In the genomic region with DNA sequence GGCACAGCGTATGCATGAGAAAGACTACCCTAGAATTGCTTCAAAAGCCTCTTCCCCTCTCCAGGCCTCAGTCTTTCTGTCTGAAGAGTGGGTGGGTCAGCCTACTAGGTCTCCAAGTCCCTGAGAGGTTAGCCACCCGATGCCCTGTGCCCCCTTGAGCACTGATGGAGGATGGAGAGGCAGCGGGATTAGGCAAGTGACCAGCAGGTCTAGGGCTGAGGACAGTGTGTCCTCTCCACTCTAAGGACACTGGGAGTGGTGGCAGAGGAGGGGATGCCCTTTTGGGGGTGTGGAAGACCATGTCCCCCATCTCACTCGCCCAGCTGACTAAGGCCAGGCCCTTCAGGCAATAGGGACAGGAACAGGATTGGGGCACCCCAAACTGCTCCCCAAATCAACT, we compare ENCODE assay signal across 24 cellular contexts.
DNase-seq lines count a peak whose midpoint lies in the region; FAIRE-seq and TF ChIP-seq lines count a peak whose summit lies in the region.
"Had no signal": no experiment of that assay in that cellular context is flagged by ENCODE, and none has a peak within 500 bp of the region (broad histone marks: within the 10 kb centered on the region; RNA-seq: fewer than 3 reads in every experiment).

No MANE protein-coding gene starts in this region.

- peaks cover 76% of the 10 kb centered on the region for H3K4me1 ChIP-seq in BLaER1
- peaks cover 5 to 22% (median 8%) of the 10 kb centered on the region in 4 experiments for H3K4me1 ChIP-seq in H1 (replicated peaks in 1 of 4; ENCODE audit: control insufficient read depth in 3 of 4, insufficient read depth in 4 of 4, low read length in 3 of 4)
- peaks cover 3 to 12% of the 10 kb centered on the region in 2 donors for H3K4me1 ChIP-seq in neuronal stem cell (ENCODE audit: control insufficient read depth in 2 of 2, insufficient read depth in 1 of 2, low read depth in 1 of 2, low read length in 2 of 2)
- H3K4me1 ChIP-seq: A549 had no signal

- DNase-seq in H1 (ENCODE audit: low read depth in 1 of 2, low spot score in 2 of 2) (no peak), neuronal stem cell (ENCODE audit: low spot score) (no peak), progenitor cell of endocrine pancreas (ENCODE audit: low spot score, unreplicated experiment) (no peak), NCI-H446 (lab: John Stamatoyannopoulos, UW) (no peak)
- no peak for DNase-seq in activated CD4-positive, alpha-beta T cell treated with anti-CD3 and anti-CD28 coated beads, Interleukin-2, amount 50 U/mL, for 4 hours
- DNase-seq: AML-193; C1 segment of cervical spinal cord; CD4-positive, alpha-beta memory T cell; CD4-positive, CD25-positive, alpha-beta regulatory T cell; COR-L47; DMS 273 treated with DMSO at 0.1 percent for 48 hours; DMS153; DND-41; EL; GDM1 had no signal

- no peak overlapping the region for H3K56ac ChIP-seq in H1 (replicated peaks; ENCODE audit: insufficient read length, low read depth, low read length)

- CTCF ChIA-PET in H1 (lab: Charles Lee; ENCODE audit: partially characterized antibody): interaction anchor here (1.3 kb wide), 1 partner anchor 31 kb away, joined by 8 read pairs; no protein-coding TSS in a partner anchor

- H3K79me1 ChIP-seq in H1 (ENCODE audit: low read depth, low read length): no peaks in the 10 kb centered on the region
- H3K79me1 ChIP-seq in neuronal stem cell (ENCODE audit: low read depth, low read length): no peaks in the 10 kb centered on the region

- no peak overlapping the region for H3K9ac ChIP-seq in BLaER1
- H3K9ac ChIP-seq in H1 (replicated peaks in 1 of 4; ENCODE audit: extremely low read depth in 1 of 4, low read depth in 3 of 4, low read length in 3 of 4): no peak overlapping the region
- H3K9ac ChIP-seq in neuronal stem cell (ENCODE audit: low read depth, low read length, poor library complexity): no peak overlapping the region

- H4K91ac ChIP-seq in H1 (replicated peaks; ENCODE audit: insufficient read length, low read length): no peak overlapping the region
- no peak overlapping the region for H4K91ac ChIP-seq in neuronal stem cell (ENCODE audit: low read depth, low read length, poor library complexity)

- peaks cover 17% of the 10 kb centered on the region for H3K9me3 ChIP-seq in BLaER1
- H3K9me3 ChIP-seq in H1 (ENCODE audit: insufficient read depth in 2 of 2, low read depth in 1 of 2, low read length in 1 of 2): peaks cover 0 to 6% of the 10 kb centered on the region in 2 experiments; a peak in 1 of 4 replicates
- H3K9me3 ChIP-seq in neuronal stem cell (replicated peaks in 1 of 2; ENCODE audit: control insufficient read depth in 2 of 2, insufficient read depth in 1 of 2, low read depth in 1 of 2, low read length in 2 of 2): peaks cover 0 to 8% of the 10 kb centered on the region in 2 donors

- FAIRE-seq in H1 (lab: Jason Lieb, UNC): no peak
- FAIRE-seq: A549, GM12878, GM12892, GM18507 had no signal

- H3K27ac ChIP-seq in BLaER1 (no peak overlapping the region), H1 (ENCODE audit: low read depth, low read length) (no peak overlapping the region), neuronal stem cell (replicated peaks; ENCODE audit: low read length) (no peak overlapping the region)
- H3K27ac ChIP-seq: 22Rv1, A549 had no signal

- H3K23me2 ChIP-seq in H1 (ENCODE audit: low read depth, low read length): no peaks in the 10 kb centered on the region

- H2BK15ac ChIP-seq in H1 (ENCODE audit: low read length): no peak overlapping the region
- H2BK15ac ChIP-seq in neuronal stem cell (ENCODE audit: low read length): no peak overlapping the region

- H2BK120ac ChIP-seq in H1 (replicated peaks; ENCODE audit: low read depth, low read length): no peak overlapping the region
- H2BK120ac ChIP-seq in neuronal stem cell (ENCODE audit: low read depth, low read length): peak overlapping the region; percentile 2

- no peak for TF ChIP-seq RAD21 in H1 (IDR thresholded peaks at IDR 0.05 in 1 of 2, conservative IDR thresholded peaks at IDR 0.05 in 1 of 2; ENCODE audit: low read depth in 2 of 2, low read length in 2 of 2)

- H2AFZ ChIP-seq in H1 (ENCODE audit: low read length) (no peak overlapping the region), neuronal stem cell (ENCODE audit: low read length) (no peak overlapping the region)

- peaks cover 32% of the 10 kb centered on the region for H3K27me3 Mint-ChIP-seq in progenitor cell of endocrine pancreas
- H3K27me3 Mint-ChIP-seq: B cell; CD4-positive, alpha-beta memory T cell; CD4-positive, CD25-positive, alpha-beta regulatory T cell had no signal

- no peak overlapping the region for H3K23ac ChIP-seq in H1 (ENCODE audit: insufficient read length)
- H3K23ac ChIP-seq in neuronal stem cell (ENCODE audit: low read depth, low read length, poor library complexity): no peak overlapping the region

- peaks cover 5% of the 10 kb centered on the region for H3K4me1 Mint-ChIP-seq in progenitor cell of endocrine pancreas (ENCODE audit: low read depth)
- H3K4me1 Mint-ChIP-seq: CD14-positive monocyte; CD4-positive, alpha-beta memory T cell had no signal

- H3K4me2 ChIP-seq in BLaER1 (peak overlapping the region; percentile 82), H1 (ENCODE audit: insufficient read depth in 1 of 2, low read depth in 2 of 2, low read length in 2 of 2) (no peak overlapping the region), neuronal stem cell (ENCODE audit: insufficient read depth, low read length, poor library complexity, severe bottlenecking) (no peak overlapping the region)
- H3K4me2 ChIP-seq: A549 had no signal

- no peak overlapping the region for H4K5ac ChIP-seq in H1 (ENCODE audit: insufficient read length, low read depth, low read length)

- H3K4me3 ChIP-seq in BLaER1 (no peak overlapping the region), H1 (ENCODE audit: extremely low read depth in 1 of 4, insufficient read depth in 2 of 4, low read depth in 3 of 4, low read length in 4 of 4) (no peak overlapping the region), neuronal stem cell (ENCODE audit: low read length in 2 of 2) (no peak overlapping the region)
- H3K4me3 ChIP-seq: A549, GM12878 had no signal

- no peak for TF ChIP-seq POLR2A in H1 (IDR thresholded peaks at IDR 0.05; ENCODE audit: control extremely low read depth in 1 of 2, low read depth in 2 of 2, low read length in 2 of 2)

- H2AK5ac ChIP-seq in H1 (ENCODE audit: low read depth, low read length): no peak overlapping the region; the same call in 1 of the 2 replicates
- H2AK5ac ChIP-seq in neuronal stem cell (ENCODE audit: low read depth, low read length): no peak overlapping the region

- H4K20me1 ChIP-seq in BLaER1 (no peaks in the 10 kb centered on the region), H1 (replicated peaks in 1 of 2; ENCODE audit: control insufficient read depth in 1 of 2, insufficient read depth in 2 of 2, low read length in 2 of 2) (no peaks in the 10 kb centered on the region)

- H2BK12ac ChIP-seq in H1 (ENCODE audit: low read depth, low read length) (peak overlapping the region; percentile 44; the same call in 1 of the 2 replicates), neuronal stem cell (ENCODE audit: low read length) (no peak overlapping the region)

- 90% methylated on average over 4 of the region's 4 CpGs; no CpG with 5 or more reads in 1 of the 2 experiments for WGBS in H1 (ENCODE audit: extremely low coverage in 1 of 2, insufficient coverage in 1 of 2, insufficient read length in 1 of 2, insufficient replicate concordance in 2 of 2, low coverage in 1 of 2, low lambda C conversion rate in 2 of 2, missing lambda C conversion rate in 1 of 2), 2 experiments
- WGBS in neuronal stem cell (ENCODE audit: extremely low coverage in 2 of 2, insufficient read length in 2 of 2, insufficient replicate concordance in 1 of 2), 2 donors: no CpG with 5 or more reads among the region's 4 CpGs

- no peaks in the 10 kb centered on the region for H3K79me2 ChIP-seq in H1 (ENCODE audit: control insufficient read depth in 1 of 2, insufficient read depth in 2 of 2, low read length in 2 of 2)

- H3K9me3 Mint-ChIP-seq in progenitor cell of endocrine pancreas (ENCODE audit: low read depth): peaks cover 9% of the 10 kb centered on the region
- H3K9me3 Mint-ChIP-seq: CD4-positive, alpha-beta memory T cell; CD4-positive, CD25-positive, alpha-beta regulatory T cell; CD8-positive, alpha-beta memory T cell had no signal

- H3K27me3 ChIP-seq in BLaER1: no peaks in the 10 kb centered on the region
- peaks cover 0 to 7% (median 2%) of the 10 kb centered on the region in 4 experiments; a peak in 3 of 7 replicates for H3K27me3 ChIP-seq in H1 (replicated peaks in 1 of 4; ENCODE audit: control insufficient read depth in 3 of 4, extremely low read depth in 1 of 4, insufficient read depth in 3 of 4, low read length in 3 of 4)
- H3K27me3 ChIP-seq in neuronal stem cell (ENCODE audit: control insufficient read depth in 3 of 3, insufficient read depth in 3 of 3, low read depth in 1 of 3, low read length in 3 of 3): peaks cover 0 to 22% (median 0%) of the 10 kb centered on the region in 3 experiments

- no peak overlapping the region for H4K8ac ChIP-seq in H1 (ENCODE audit: extremely low read depth, insufficient read depth, low read length)
- no peak overlapping the region for H4K8ac ChIP-seq in neuronal stem cell (ENCODE audit: low read depth, low read length)

- H3K14ac ChIP-seq in H1 (ENCODE audit: insufficient read length) (no peak overlapping the region), neuronal stem cell (ENCODE audit: low read length) (no peak overlapping the region)

- POLR2A ChIA-PET in H1 (lab: Charles Lee; ENCODE audit: partially characterized antibody): no interaction called here

- no peak overlapping the region for H3K4me3 Mint-ChIP-seq in progenitor cell of endocrine pancreas (ENCODE audit: low read depth)
- H3K4me3 Mint-ChIP-seq: B cell; CD14-positive monocyte; CD4-positive, alpha-beta memory T cell; CD4-positive, CD25-positive, alpha-beta regulatory T cell; CD8-positive, alpha-beta memory T cell had no signal

- H3K36me3 Mint-ChIP-seq in progenitor cell of endocrine pancreas (ENCODE audit: insufficient read depth): no peaks in the 10 kb centered on the region
- H3K36me3 Mint-ChIP-seq: CD14-positive monocyte; CD4-positive, alpha-beta memory T cell; CD4-positive, CD25-positive, alpha-beta regulatory T cell; CD8-positive, alpha-beta memory T cell had no signal

- H3K27ac Mint-ChIP-seq in progenitor cell of endocrine pancreas: no peak overlapping the region
- H3K27ac Mint-ChIP-seq: B cell; CD14-positive monocyte; CD4-positive, alpha-beta memory T cell; CD4-positive, CD25-positive, alpha-beta regulatory T cell; CD8-positive, alpha-beta memory T cell had no signal

- H3K36me3 ChIP-seq in BLaER1: no peaks in the 10 kb centered on the region
- no peaks in the 10 kb centered on the region for H3K36me3 ChIP-seq in H1 (ENCODE audit: control insufficient read depth in 2 of 4, insufficient read depth in 4 of 4, low read length in 3 of 4)
- no peaks in the 10 kb centered on the region for H3K36me3 ChIP-seq in neuronal stem cell (replicated peaks in 1 of 2; ENCODE audit: control insufficient read depth in 2 of 2, insufficient read depth in 2 of 2, low read length in 2 of 2)

- H3K4ac ChIP-seq in H1 (replicated peaks; ENCODE audit: insufficient read length, low read depth, low read length) (no peak overlapping the region), neuronal stem cell (ENCODE audit: low read length) (no peak overlapping the region)

- H2BK20ac ChIP-seq in H1 (ENCODE audit: low read length): no peak overlapping the region

- no peak overlapping the region for H2BK5ac ChIP-seq in H1 (ENCODE audit: low read depth, low read length)
- H2BK5ac ChIP-seq in neuronal stem cell (ENCODE audit: low read length): no peak overlapping the region

- no peak for TF ChIP-seq CTCF in H1 (IDR thresholded peaks at IDR 0.05; ENCODE audit: control extremely low read depth in 1 of 3, insufficient read depth in 1 of 3, low read depth in 1 of 3, low read length in 3 of 3)
- TF ChIP-seq CTCF in progenitor cell of endocrine pancreas (IDR thresholded peaks at IDR 0.05; ENCODE audit: unreplicated experiment): no peak

- no peak for TF ChIP-seq EP300 in H1 (IDR thresholded peaks at IDR 0.05; ENCODE audit: borderline replicate concordance in 1 of 2, low read depth in 2 of 2, low read length in 2 of 2)

- H3K18ac ChIP-seq in H1 (ENCODE audit: extremely low read depth, low read length) (no peak overlapping the region), neuronal stem cell (ENCODE audit: low read length) (no peak overlapping the region)
